ENCODE assay signal across 28 cellular contexts in the genomic region with DNA sequence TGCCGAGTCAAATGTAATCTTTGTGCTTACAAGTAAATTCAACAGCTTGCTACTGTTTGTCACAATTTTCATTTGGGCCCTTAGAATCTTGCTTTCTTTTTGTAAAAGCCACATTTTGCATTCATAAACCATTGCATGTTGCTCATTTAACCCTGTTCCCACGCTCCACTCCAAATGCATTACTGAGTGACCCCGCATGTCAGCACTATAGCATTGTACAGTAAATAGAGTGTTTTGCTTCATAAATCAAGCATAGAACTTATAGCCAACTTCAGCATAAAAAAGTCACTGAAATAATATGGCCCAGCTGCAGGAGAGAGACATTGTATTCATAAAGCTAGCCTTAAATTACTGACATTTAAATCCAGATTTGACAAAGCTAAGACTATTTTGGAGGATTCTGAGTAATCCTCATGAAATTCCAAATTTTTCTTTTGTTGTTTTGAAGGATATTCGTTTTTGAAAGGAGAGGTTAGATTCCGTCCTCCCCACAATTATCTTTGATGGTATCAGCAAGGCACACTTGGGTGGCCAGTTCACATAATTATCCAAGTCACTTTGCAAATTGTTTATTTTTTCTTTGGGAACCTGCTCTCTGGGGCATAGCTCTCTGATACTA.
A peak's percentile ranks its signal among the peaks of the same experiment; 100 is the strongest.
DNase-seq lines count a peak whose midpoint lies in the region; ATAC-seq and TF ChIP-seq lines count a peak whose summit lies in the region.
"Had no signal": no experiment of that assay in that cellular context is flagged by ENCODE, and none has a peak within 500 bp of the region (broad histone marks: within the 10 kb centered on the region; RNA-seq: fewer than 3 reads in every experiment).

No MANE protein-coding gene starts in this region.

- no peak overlapping the region for H4K5ac ChIP-seq in mesendoderm (ENCODE audit: low read length)
- no peak overlapping the region for H4K5ac ChIP-seq in H9 (ENCODE audit: insufficient read length, low read depth, low read length)

- H3K56ac ChIP-seq in mesendoderm (ENCODE audit: low read length) (peak overlapping the region; percentile 27), H9 (ENCODE audit: insufficient read length, low read depth, low read length) (no peak overlapping the region)

- H2BK5ac ChIP-seq in mesendoderm (ENCODE audit: low read length): peak overlapping the region; percentile 21
- H2BK5ac ChIP-seq in H9 (ENCODE audit: insufficient read length, low read length): no peak overlapping the region

- H2BK15ac ChIP-seq in mesendoderm (replicated peaks; ENCODE audit: low read depth): peak overlapping the region; percentile 88
- no peak overlapping the region for H2BK15ac ChIP-seq in H9 (ENCODE audit: low read depth, low read length)

- no peak overlapping the region for H2AFZ ChIP-seq in H9 (ENCODE audit: low read length)
- H2AFZ ChIP-seq: PC-9 had no signal

- no peaks in the 10 kb centered on the region for H3K9me3 Mint-ChIP-seq in H9
- H3K9me3 Mint-ChIP-seq: activated CD4-positive, alpha-beta T cell treated with anti-CD3 and anti-CD28 coated beads, Interleukin-2, amount 10 ng/mL, durations not matched to agents 24 days and 14 days; activated T-helper 2 cell treated with anti-CD3 and anti-CD28 coated beads, Interferon-gamma antibody, Interleukin-2, Interleukin-4, amounts not matched to agents 10 μg/mL and 5 μg/mL and 100 μg/mL, durations not matched to agents 14 hours and 24 hours and 36 hours; neural crest cell had no signal

- no peak overlapping the region for H3K18ac ChIP-seq in mesendoderm (ENCODE audit: low read length)
- no peak overlapping the region for H3K18ac ChIP-seq in H9 (ENCODE audit: insufficient read length, low read depth, low read length)

- H3K79me1 ChIP-seq in mesendoderm (ENCODE audit: low read length) (no peaks in the 10 kb centered on the region), H9 (ENCODE audit: insufficient read depth, low read depth, low read length, poor library complexity, severe bottlenecking) (no peaks in the 10 kb centered on the region)

- H3K36me3 ChIP-seq in SK-N-MC (ENCODE audit: insufficient read depth, low read length) (no peaks in the 10 kb centered on the region), mesendoderm (ENCODE audit: control insufficient read depth, insufficient read depth, low read length) (no peaks in the 10 kb centered on the region), gastrocnemius medialis (no peaks in the 10 kb centered on the region)
- H3K36me3 ChIP-seq: uterus had no signal

- no peak overlapping the region for H3K14ac ChIP-seq in H9 (ENCODE audit: insufficient read depth, low read length)

- H3K23ac ChIP-seq in mesendoderm (ENCODE audit: low read length): no peak overlapping the region
- H3K23ac ChIP-seq in H9 (ENCODE audit: insufficient read length, low read depth, low read length): no peak overlapping the region

- H4K8ac ChIP-seq in mesendoderm (ENCODE audit: low read depth, low read length): no peak overlapping the region
- H4K8ac ChIP-seq in H9 (replicated peaks; ENCODE audit: insufficient read length, low read depth, low read length): no peak overlapping the region

- intact Hi-C loops in gastrocnemius medialis (cut with DNase I; ENCODE audit: low total_unique reads): no loop called here

- H3K36me3 Mint-ChIP-seq in H9 (ENCODE audit: insufficient read depth in 1 of 3, low read depth in 3 of 3): peaks cover 0 to 6% (median 0%) of the 10 kb centered on the region in 3 experiments; a peak in 3 of 7 replicates
- H3K36me3 Mint-ChIP-seq: CD14-positive monocyte had no signal

- DNase-seq in AG10803 (ENCODE audit: low read depth) (peak; percentile 39), SK-N-MC (ENCODE audit: low read depth, low spot score) (no peak), mesendoderm (no peak), gastrocnemius medialis (no peak), hypothalamus (lab: John Stamatoyannopoulos, UW) (no peak), H9 (no peak)
- DNase-seq: ACHN; activated CD4-positive, alpha-beta T cell treated with anti-CD3 and anti-CD28 coated beads, Interleukin-2, amount 10 ng/mL, durations not matched to agents 24 days and 14 days; activated CD8-positive, alpha-beta memory T cell treated with anti-CD3 and anti-CD28 coated beads, Interleukin-2, amount 50 U/mL, for 48 hours; body of pancreas; effector memory CD8-positive, alpha-beta T cell; EL; head of caudate nucleus; Kasumi-1; NCI-H1092 treated with DMSO at 0.1 percent for 48 hours; NCI-H2081; PC-9; SHP77; stimulated activated CD4-positive, alpha-beta T cell treated with anti-CD3 and anti-CD28 coated beads, Interleukin-1b, Interleukin-23, amount 100 ng/mL, for 48 hours; T-helper 17 cell; testis; uterus had no signal

- H3K4me1 Mint-ChIP-seq in H9: peaks cover 13 to 24% of the 10 kb centered on the region in 2 experiments
- H3K4me1 Mint-ChIP-seq: CD14-positive monocyte, T-helper 17 cell had no signal

- WGBS in mesendoderm (ENCODE audit: extremely low coverage, insufficient coverage, low lambda C conversion rate): no CpG with 5 or more reads among the region's 5 CpGs
- WGBS in H9 (ENCODE audit: extremely low coverage, insufficient read length, low lambda C conversion rate): no CpG with 5 or more reads among the region's 5 CpGs

- H3K4me2 ChIP-seq in mesendoderm (ENCODE audit: low read length): no peak overlapping the region
- no peak overlapping the region for H3K4me2 ChIP-seq in H9 (ENCODE audit: insufficient read depth, insufficient read length, low read length)
- H3K4me2 ChIP-seq: PC-9 had no signal

- no peaks in the 10 kb centered on the region for H3K9me3 ChIP-seq in SK-N-MC (ENCODE audit: low read depth, low read length)
- H3K9me3 ChIP-seq in gastrocnemius medialis: no peaks in the 10 kb centered on the region
- H3K9me3 ChIP-seq in H9 (ENCODE audit: control insufficient read depth, low read depth, low read length): no peaks in the 10 kb centered on the region
- H3K9me3 ChIP-seq: body of pancreas, testis, uterus had no signal

- no peaks in the 10 kb centered on the region for H3K27me3 ChIP-seq in mesendoderm (ENCODE audit: insufficient read depth, low read length, poor library complexity)
- no peaks in the 10 kb centered on the region for H3K27me3 ChIP-seq in gastrocnemius medialis
- H3K27me3 ChIP-seq in H9 (ENCODE audit: insufficient read depth, low read length): no peaks in the 10 kb centered on the region
- H3K27me3 ChIP-seq: body of pancreas, testis, uterus had no signal

- H3K4me3 ChIP-seq in AG10803 (ENCODE audit: low read length) (no peak overlapping the region), SK-N-MC (peak overlapping the region; percentile 60), mesendoderm (ENCODE audit: low read length) (no peak overlapping the region), gastrocnemius medialis (no peak overlapping the region)
- H3K4me3 ChIP-seq: body of pancreas, PC-9, testis, uterus had no signal

- H3T11ph ChIP-seq in H9 (ENCODE audit: low read length): no peak overlapping the region

- H2AK5ac ChIP-seq in mesendoderm (ENCODE audit: low read length): no peak overlapping the region
- H2AK5ac ChIP-seq in H9 (ENCODE audit: insufficient read length, low read length): no peak overlapping the region

- no peaks in the 10 kb centered on the region for H3K27me3 Mint-ChIP-seq in H9 (ENCODE audit: low read depth)
- H3K27me3 Mint-ChIP-seq: activated CD4-positive, alpha-beta T cell treated with anti-CD3 and anti-CD28 coated beads, Interleukin-2, amount 10 ng/mL, durations not matched to agents 24 days and 14 days; effector memory CD8-positive, alpha-beta T cell; T-helper 17 cell had no signal

- peaks cover 2% of the 10 kb centered on the region for H4K20me1 ChIP-seq in H9 (ENCODE audit: control insufficient read depth, insufficient read depth, insufficient read length)

- H3K9ac ChIP-seq in SK-N-MC (ENCODE audit: insufficient read length): no peak overlapping the region
- peak overlapping the region; percentile 25 for H3K9ac ChIP-seq in mesendoderm (ENCODE audit: low read length)
- H3K9ac ChIP-seq in H9 (ENCODE audit: extremely low read depth, insufficient read length, low read length): no peak overlapping the region

- no peak overlapping the region for H3K4ac ChIP-seq in mesendoderm (ENCODE audit: low read depth, low read length)
- no peak overlapping the region for H3K4ac ChIP-seq in H9 (ENCODE audit: low read depth, low read length)

- peaks cover 2% of the 10 kb centered on the region for H3K4me1 ChIP-seq in mesendoderm (ENCODE audit: control insufficient read depth, low read depth, low read length)
- H3K4me1 ChIP-seq in gastrocnemius medialis: peaks cover 0 to 3% of the 10 kb centered on the region in 2 donors
- peaks cover 6% of the 10 kb centered on the region; the same call in 1 of the 2 replicates for H3K4me1 ChIP-seq in H9 (ENCODE audit: insufficient read depth, low read length)
- H3K4me1 ChIP-seq: body of pancreas, testis, uterus had no signal

- no peaks in the 10 kb centered on the region for H3K79me2 ChIP-seq in mesendoderm (ENCODE audit: control insufficient read depth, insufficient read depth, low read length)
- H3K79me2 ChIP-seq in H9 (ENCODE audit: insufficient read depth, low read length): no peaks in the 10 kb centered on the region

- in situ Hi-C loops in gastrocnemius medialis (cut with MboI; ENCODE audit: low sequenced_read_pairs in 4 of 4): no loop called here

- H3K27ac Mint-ChIP-seq in H9: no peak overlapping the region
- H3K27ac Mint-ChIP-seq: activated CD4-positive, alpha-beta T cell treated with anti-CD3 and anti-CD28 coated beads, Interleukin-2, amount 10 ng/mL, durations not matched to agents 24 days and 14 days; activated T-helper 2 cell treated with anti-CD3 and anti-CD28 coated beads, Interferon-gamma antibody, Interleukin-2, Interleukin-4, amounts not matched to agents 10 μg/mL and 5 μg/mL and 100 μg/mL, durations not matched to agents 14 hours and 24 hours and 36 hours; CD14-positive monocyte; effector memory CD8-positive, alpha-beta T cell; T-helper 17 cell had no signal

- H2BK12ac ChIP-seq in H9 (ENCODE audit: insufficient read length, low read depth, low read length): no peak overlapping the region

- ATAC-seq in HG02981 (IDR thresholded peaks at IDR 0.05; ENCODE audit: unreplicated experiment) (peak; percentile 39), gastrocnemius medialis (no peak), HG03108 (IDR thresholded peaks at IDR 0.05; ENCODE audit: unreplicated experiment) (no peak)
- ATAC-seq: body of pancreas; effector memory CD8-positive, alpha-beta T cell; left lobe of liver; T-helper 17 cell had no signal

- H3K23me2 ChIP-seq in H9 (ENCODE audit: insufficient read length, low read depth, low read length, poor library complexity, severe bottlenecking): no peaks in the 10 kb centered on the region

- no peak overlapping the region for H3K4me3 Mint-ChIP-seq in H9
- H3K4me3 Mint-ChIP-seq: activated CD4-positive, alpha-beta T cell treated with anti-CD3 and anti-CD28 coated beads, Interleukin-2, amount 10 ng/mL, durations not matched to agents 24 days and 14 days; CD14-positive monocyte; effector memory CD8-positive, alpha-beta T cell; neural crest cell; T-helper 17 cell had no signal

- TF ChIP-seq CTCF in AG10803 (conservative IDR thresholded peaks at IDR 0.05; ENCODE audit: low read length): no peak
- TF ChIP-seq CTCF in gastrocnemius medialis (IDR thresholded peaks at IDR 0.05 in 4 of 5, conservative IDR thresholded peaks at IDR 0.05 in 1 of 5): no peak
- no peak for TF ChIP-seq CTCF in H9 (conservative IDR thresholded peaks at IDR 0.05)

- no peak for TF ChIP-seq POLR2A in gastrocnemius medialis (IDR thresholded peaks at IDR 0.05)

- H2BK120ac ChIP-seq in mesendoderm (ENCODE audit: low read depth, low read length) (no peak overlapping the region), H9 (ENCODE audit: low read depth, low read length, poor library complexity, severe bottlenecking) (no peak overlapping the region)

- H2BK20ac ChIP-seq in H9 (ENCODE audit: low read depth, low read length, poor library complexity, severe bottlenecking): no peak overlapping the region

- H3K27ac ChIP-seq in SK-N-MC (peak overlapping the region; percentile 37; the same call in 1 of the 2 replicates), mesendoderm (ENCODE audit: low read depth, low read length) (no peak overlapping the region), gastrocnemius medialis (no peak overlapping the region), H9 (ENCODE audit: insufficient read length, low read depth, low read length) (no peak overlapping the region)
- H3K27ac ChIP-seq: body of pancreas, PC-9, testis had no signal

- no peak overlapping the region for H4K91ac ChIP-seq in H9 (ENCODE audit: insufficient read length, low read depth, low read length)
